In genomic region chr1:3521426-3521825, GRCh38 we compare ENCODE assay signal across 34 cellular contexts.
"Had no signal": no experiment of that assay in that cellular context is flagged by ENCODE, and none has a peak within 500 bp of the region (broad histone marks: within the 10 kb centered on the region; RNA-seq: fewer than 3 reads in every experiment).

No MANE protein-coding gene starts in this region.

- H3K4me3 ChIP-seq: ascending aorta, cardiac muscle cell, Peyer's patch had no signal

- H3K27ac ChIP-seq: ascending aorta, cardiac muscle cell, KMS-11, Peyer's patch had no signal

- DNase-seq: activated CD4-positive, alpha-beta T cell treated with anti-CD3 and anti-CD28 coated beads, Interleukin-2, amount 10 ng/mL, durations not matched to agents 24 days and 14 days; activated CD4-positive, alpha-beta T cell treated with anti-CD3 and anti-CD28 coated beads, Interleukin-2, amount 50 U/mL, for 4 hours; activated CD8-positive, alpha-beta T cell treated with anti-CD3 and anti-CD28 coated beads for 36 hours; activated effector memory CD4-positive, alpha-beta T cell treated with anti-CD3 and anti-CD28 coated beads, Interleukin-2, amount 50 U/mL, for 16 hours; activated naive CD4-positive, alpha-beta T cell treated with Interleukin-2 at 50 U/mL for 16 hours; activated naive CD8-positive, alpha-beta T cell treated with anti-CD3 and anti-CD28 coated beads, Interleukin-2, amount 10 ng/mL, durations not matched to agents 7 days and 5 days; activated T-cell treated with anti-CD3 and anti-CD28 coated beads, Interleukin-2, amount 50 U/mL, for 1 hour; activated T-cell treated with anti-CD3 and anti-CD28 coated beads, Interleukin-2, amount 50 U/mL, for 72 hours; amygdala; MM.1S; NCI-H1105 treated with DMSO at 0.1 percent for 48 hours; NCI-H1436; NCI-H1694; NCI-H1930; NCI-H2081 treated with DMSO at 0.1 percent for 48 hours; NCI-H2227 treated with DMSO at 0.1 percent for 48 hours; NCI-H446; NCI-H510A treated with DMSO at 0.1 percent for 48 hours; NCI-H748 treated with DMSO at 0.1 percent for 48 hours; NK-92 treated with Interleukin-12 subunit alpha and Interleukin-12 subunit beta, amount 100 ng/mL, for 24 hours; PC-3; Peyer's patch; RPMI8226; SIG-M5; SW 1271; T-helper 1 cell; T-helper 2 cell; T-helper 9 cell had no signal

- H3K9me3 Mint-ChIP-seq: activated CD4-positive, alpha-beta T cell treated with anti-CD3 and anti-CD28 coated beads, Interleukin-2, amount 10 ng/mL, durations not matched to agents 24 days and 14 days; activated CD8-positive, alpha-beta T cell treated with anti-CD3 and anti-CD28 coated beads for 36 hours; activated naive CD4-positive, alpha-beta T cell treated with anti-CD3 and anti-CD28 coated beads, Interleukin-2, amount 50 U/mL, for 24 hours; activated naive CD8-positive, alpha-beta T cell treated with anti-CD3 and anti-CD28 coated beads, Interleukin-2, amount 10 ng/mL, durations not matched to agents 7 days and 5 days; activated T-cell treated with anti-CD3 and anti-CD28 coated beads, Interleukin-2, amount 50 U/mL, for 72 hours; activated T-helper 17 cell treated with anti-CD3 and anti-CD28 coated beads, Interleukin-2, amount 50 U/mL, for 72 hours; central memory CD8-positive, alpha-beta T cell had no signal

- H3K36me3 ChIP-seq: cardiac muscle cell, Peyer's patch had no signal

- H3K36me3 Mint-ChIP-seq: activated naive CD4-positive, alpha-beta T cell treated with anti-CD3 and anti-CD28 coated beads, Interleukin-2, amount 50 U/mL, for 24 hours; activated naive CD8-positive, alpha-beta T cell treated with anti-CD3 and anti-CD28 coated beads, Interleukin-2, amount 10 ng/mL, durations not matched to agents 7 days and 5 days had no signal

- H3K4me3 Mint-ChIP-seq: activated CD4-positive, alpha-beta T cell treated with anti-CD3 and anti-CD28 coated beads, Interleukin-2, amount 10 ng/mL, durations not matched to agents 24 days and 14 days; activated CD8-positive, alpha-beta T cell treated with anti-CD3 and anti-CD28 coated beads for 36 hours; activated naive CD4-positive, alpha-beta T cell treated with anti-CD3 and anti-CD28 coated beads, Interleukin-2, amount 50 U/mL, for 24 hours; activated naive CD8-positive, alpha-beta T cell treated with anti-CD3 and anti-CD28 coated beads, Interleukin-2, amount 10 ng/mL, durations not matched to agents 7 days and 5 days; activated T-cell treated with anti-CD3 and anti-CD28 coated beads, Interleukin-2, amount 50 U/mL, for 72 hours; activated T-helper 17 cell treated with anti-CD3 and anti-CD28 coated beads, Interleukin-2, amount 50 U/mL, for 72 hours; central memory CD8-positive, alpha-beta T cell had no signal

- H3K4me1 Mint-ChIP-seq: activated CD4-positive, alpha-beta T cell treated with anti-CD3 and anti-CD28 coated beads, Interleukin-2, amount 10 ng/mL, durations not matched to agents 24 days and 14 days; activated naive CD4-positive, alpha-beta T cell treated with anti-CD3 and anti-CD28 coated beads, Interleukin-2, amount 50 U/mL, for 24 hours; activated naive CD8-positive, alpha-beta T cell treated with anti-CD3 and anti-CD28 coated beads, Interleukin-2, amount 10 ng/mL, durations not matched to agents 7 days and 5 days; activated T-helper 17 cell treated with anti-CD3 and anti-CD28 coated beads, Interleukin-2, amount 50 U/mL, for 72 hours; central memory CD8-positive, alpha-beta T cell had no signal

- H3K27me3 Mint-ChIP-seq: activated CD4-positive, alpha-beta T cell treated with anti-CD3 and anti-CD28 coated beads, Interleukin-2, amount 10 ng/mL, durations not matched to agents 24 days and 14 days; activated CD8-positive, alpha-beta T cell treated with anti-CD3 and anti-CD28 coated beads for 36 hours; activated naive CD4-positive, alpha-beta T cell treated with anti-CD3 and anti-CD28 coated beads, Interleukin-2, amount 50 U/mL, for 24 hours; activated naive CD8-positive, alpha-beta T cell treated with anti-CD3 and anti-CD28 coated beads, Interleukin-2, amount 10 ng/mL, durations not matched to agents 7 days and 5 days; activated T-helper 17 cell treated with anti-CD3 and anti-CD28 coated beads, Interleukin-2, amount 50 U/mL, for 72 hours; central memory CD8-positive, alpha-beta T cell had no signal

- H3K4me1 ChIP-seq: Peyer's patch had no signal

- H3K27me3 ChIP-seq: ascending aorta, cardiac muscle cell, Peyer's patch had no signal

- H3K27ac Mint-ChIP-seq: activated CD4-positive, alpha-beta T cell treated with anti-CD3 and anti-CD28 coated beads, Interleukin-2, amount 10 ng/mL, durations not matched to agents 24 days and 14 days; activated CD8-positive, alpha-beta T cell treated with anti-CD3 and anti-CD28 coated beads for 36 hours; activated naive CD4-positive, alpha-beta T cell treated with anti-CD3 and anti-CD28 coated beads, Interleukin-2, amount 50 U/mL, for 24 hours; activated naive CD8-positive, alpha-beta T cell treated with anti-CD3 and anti-CD28 coated beads, Interleukin-2, amount 10 ng/mL, durations not matched to agents 7 days and 5 days; activated T-cell treated with anti-CD3 and anti-CD28 coated beads, Interleukin-2, amount 50 U/mL, for 72 hours; activated T-helper 17 cell treated with anti-CD3 and anti-CD28 coated beads, Interleukin-2, amount 50 U/mL, for 72 hours had no signal

- H3K9me3 ChIP-seq: ascending aorta, Peyer's patch had no signal
